1 cellular context compared by ENCODE assay signal in genomic region chr1:248858891-248859889, GRCh38.
TF ChIP-seq lines count a peak whose summit lies in the region.

TSS of gene ZNF692 (minus strand) at chr1:248859085. CDS start at chr1:248858309, 776 bp downstream.

TF ChIP-seq in HepG2, 621 proteins besides CTCF, POLR2A, EP300 and RAD21 (continued from another document and continues in another):
- TF ChIP-seq ZBED4 (CRISPR knock-in tag; IDR thresholded peaks at IDR 0.05; ENCODE audit: borderline replicate concordance) (no peak), ZUFSP (CRISPR knock-in tag; IDR thresholded peaks at IDR 0.05; ENCODE audit: borderline replicate concordance) (no peak), MBNL3 (CRISPR knock-in tag; conservative IDR thresholded peaks at IDR 0.05) (no peak), MAFF (IDR thresholded peaks at IDR 0.05; ENCODE audit: low read depth, low read length) (no peak), JUND (CRISPR knock-in tag; IDR thresholded peaks at IDR 0.05) (no peak), ZNF337 (CRISPR knock-in tag; IDR thresholded peaks at IDR 0.05; ENCODE audit: borderline replicate concordance, low read depth) (no peak), KLF6 (CRISPR knock-in tag; IDR thresholded peaks at IDR 0.05) (no peak; the same call in 1 of the 2 replicates), SRSF1 (optimal IDR thresholded peaks at IDR 0.05; ENCODE audit: low read depth, low read length) (no peak), PLRG1 (conservative IDR thresholded peaks at IDR 0.05) (no peak), TEF (CRISPR knock-in tag; IDR thresholded peaks at IDR 0.05) (no peak), SAFB2 (CRISPR knock-in tag; IDR thresholded peaks at IDR 0.05; ENCODE audit: borderline replicate concordance, low read depth) (peak; percentile 55; the same call in 1 of the 2 replicates), SYNCRIP (IDR thresholded peaks at IDR 0.05; ENCODE audit: insufficient read depth, low read depth, low read length) (no peak), MNT (IDR thresholded peaks at IDR 0.05) (no peak), ZNF614 (CRISPR knock-in tag; IDR thresholded peaks at IDR 0.05; ENCODE audit: borderline replicate concordance) (0 out of 2 replicates have a peak, but pooled peaks have one; percentile 53), CEBPG (CRISPR knock-in tag; IDR thresholded peaks at IDR 0.05) (peak; percentile 64), MYC (CRISPR knock-in tag; IDR thresholded peaks at IDR 0.05; ENCODE audit: borderline replicate concordance) (peak; percentile 41; the same call in 1 of the 2 replicates), ZNF224 (CRISPR knock-in tag; IDR thresholded peaks at IDR 0.05) (no peak), ZNF235 (CRISPR knock-in tag; IDR thresholded peaks at IDR 0.05; ENCODE audit: borderline replicate concordance) (peak; percentile 81; the same call in 1 of the 2 replicates), ARNTL (CRISPR knock-in tag; IDR thresholded peaks at IDR 0.05) (no peak; the same call in 1 of the 2 replicates), ZNF143 (CRISPR knock-in tag; IDR thresholded peaks at IDR 0.05) (peak; percentile 89), STAT6 (CRISPR knock-in tag; IDR thresholded peaks at IDR 0.05; ENCODE audit: borderline replicate concordance) (no peak), EHMT2 (IDR thresholded peaks at IDR 0.05; ENCODE audit: borderline replicate concordance, low read depth, low read length) (no peak), MAFG (CRISPR knock-in tag; IDR thresholded peaks at IDR 0.05) (no peak), NCOA2 (CRISPR knock-in tag; IDR thresholded peaks at IDR 0.05) (no peak; the same call in 1 of the 2 replicates), TBX2 (CRISPR knock-in tag; IDR thresholded peaks at IDR 0.05; ENCODE audit: borderline replicate concordance) (no peak), ZNF543 (CRISPR knock-in tag; IDR thresholded peaks at IDR 0.05) (no peak; the same call in 1 of the 2 replicates), ZNF790 (CRISPR knock-in tag; IDR thresholded peaks at IDR 0.05; ENCODE audit: borderline replicate concordance) (no peak; the same call in 1 of the 2 replicates), MYNN (CRISPR knock-in tag; IDR thresholded peaks at IDR 0.05; ENCODE audit: low read depth) (no peak), ZNF878 (CRISPR knock-in tag; IDR thresholded peaks at IDR 0.05) (no peak), ZNF800 (CRISPR knock-in tag; IDR thresholded peaks at IDR 0.05) (peak; percentile 78), SIN3A (IDR thresholded peaks at IDR 0.05; ENCODE audit: borderline replicate concordance, low read depth, low read length) (peak; percentile 51; the same call in 1 of the 2 replicates), BRD4 (CRISPR knock-in tag; IDR thresholded peaks at IDR 0.05) (no peak), ZHX2 (IDR thresholded peaks at IDR 0.05; ENCODE audit: low read depth) (no peak), ZHX2 (CRISPR knock-in tag; IDR thresholded peaks at IDR 0.05; ENCODE audit: borderline replicate concordance) (no peak), RFX3 (CRISPR knock-in tag; IDR thresholded peaks at IDR 0.05) (no peak), IKZF1 (IDR thresholded peaks at IDR 0.05) (no peak), CSRNP2 (CRISPR knock-in tag; conservative IDR thresholded peaks at IDR 0.05; ENCODE audit: low read depth) (no peak), ZNF510 (CRISPR knock-in tag; IDR thresholded peaks at IDR 0.05; ENCODE audit: low read depth) (no peak), ZNF362 (CRISPR knock-in tag; IDR thresholded peaks at IDR 0.05; ENCODE audit: borderline replicate concordance) (no peak), ZFP62 (CRISPR knock-in tag; IDR thresholded peaks at IDR 0.05) (no peak), IRF2 (CRISPR knock-in tag; IDR thresholded peaks at IDR 0.05) (no peak)
